ENCODE assay signal across 8 cellular contexts in the genomic region with DNA sequence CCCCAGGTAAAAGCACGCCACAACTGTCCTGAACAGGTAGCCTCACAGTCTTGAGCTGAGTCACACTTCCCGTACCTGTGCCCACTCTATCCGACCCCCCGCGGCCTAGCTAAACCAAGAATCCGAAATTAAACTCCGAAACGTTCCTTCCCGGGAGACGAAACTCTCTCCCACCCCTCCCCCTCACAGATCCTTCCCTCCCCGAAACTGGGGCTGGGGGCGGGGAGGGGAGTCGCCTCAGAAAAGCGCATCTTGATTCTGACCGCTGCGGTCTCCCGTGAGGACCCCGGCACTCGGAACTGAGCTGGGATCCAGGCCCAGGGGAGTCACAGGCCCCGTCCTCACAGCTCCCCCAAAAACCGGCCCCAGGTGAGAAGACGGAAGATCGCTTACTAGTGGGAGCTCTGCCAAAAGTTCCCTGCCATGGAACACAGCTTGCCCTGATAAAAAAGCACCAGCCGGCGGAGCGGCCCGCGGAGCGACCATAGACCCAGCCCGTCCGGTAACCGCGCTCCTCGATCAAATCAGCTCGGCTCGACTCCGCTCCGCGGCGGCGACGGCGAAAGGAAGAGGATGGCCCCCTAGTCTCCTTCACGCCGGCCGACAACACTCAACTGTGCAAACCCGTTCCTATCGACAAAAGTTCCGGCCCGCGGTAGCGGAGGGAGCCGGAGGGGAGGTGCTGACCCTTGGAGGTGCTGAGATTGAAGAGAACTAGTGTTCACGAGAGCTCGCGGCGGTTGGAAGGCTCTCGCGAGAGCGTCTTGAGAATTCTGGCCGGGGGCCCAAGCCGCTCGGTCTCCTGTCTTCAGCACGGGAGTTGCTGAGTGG. TPM values are rescaled to one million over a fixed set of nuclear protein-coding genes. Genes with fewer than 3 reads are reported as not detected.
DNase-seq lines count a peak whose midpoint lies in the region; ATAC-seq and TF ChIP-seq lines count a peak whose summit lies in the region.

A gene with protein sequence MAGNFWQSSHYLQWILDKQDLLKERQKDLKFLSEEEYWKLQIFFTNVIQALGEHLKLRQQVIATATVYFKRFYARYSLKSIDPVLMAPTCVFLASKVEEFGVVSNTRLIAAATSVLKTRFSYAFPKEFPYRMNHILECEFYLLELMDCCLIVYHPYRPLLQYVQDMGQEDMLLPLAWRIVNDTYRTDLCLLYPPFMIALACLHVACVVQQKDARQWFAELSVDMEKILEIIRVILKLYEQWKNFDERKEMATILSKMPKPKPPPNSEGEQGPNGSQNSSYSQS (minus strand): TSS at position 558 of the 831 bp plus-strand sequence. CDS start 133 bp downstream, at position 425.

- H3K36me3 Mint-ChIP-seq in activated CD4-positive, alpha-beta T cell treated with anti-CD3 and anti-CD28 coated beads for 36 hours (ENCODE audit: low read depth), result peaks cover 10% of the 10 kb centered on the region

- H3K4me1 Mint-ChIP-seq in activated CD4-positive, alpha-beta T cell treated with anti-CD3 and anti-CD28 coated beads for 36 hours, result peaks cover 25% of the 10 kb centered on the region

- DNase-seq in AG10803 (ENCODE audit: low read depth) (peak; percentile 97), NCI-H460 (ENCODE audit: extremely low read depth, low read depth) (peak; percentile 94), choroid plexus epithelial cell (ENCODE audit: low read depth) (peak; percentile 98), kidney glomerular epithelial cell (lab: John Stamatoyannopoulos, UW) (peak; percentile 92)
- DNase-seq in activated CD4-positive, alpha-beta T cell treated with anti-CD3 and anti-CD28 coated beads for 36 hours, result peak; percentile 94
- peak; percentile 73 to 78 for DNase-seq in stimulated activated CD4-positive, alpha-beta T cell treated with anti-CD3 and anti-CD28 coated beads, Interleukin-1b, Interleukin-23, amount 100 ng/mL, for 1 hour (ENCODE audit: low read depth in 2 of 2)

- POLR2A ChIA-PET in activated CD4-positive, alpha-beta T cell treated with anti-CD3 and anti-CD28 coated beads for 36 hours (lab: Charles Lee), result interaction anchor here (0.5 to 1.6 kb wide), 7 partner anchors 22 to 175 kb away, joined by 3 to 6 read pairs (median 4); partner anchors contain the start of genes COQ3 and PNISR

- CTCF ChIA-PET in activated CD4-positive, alpha-beta T cell treated with anti-CD3 and anti-CD28 coated beads for 36 hours (lab: Charles Lee), result interaction anchor here (0.6 to 2.6 kb wide), 11 partner anchors 8 to 656 kb away, joined by 3 to 22 read pairs (median 3); no protein-coding TSS in a partner anchor

- peak within 1 kb of the TSS; percentile 97 for H3K4me3 Mint-ChIP-seq in activated CD4-positive, alpha-beta T cell treated with anti-CD3 and anti-CD28 coated beads for 36 hours

- H3K4me3 ChIP-seq in AG10803 (ENCODE audit: low read length), result peak within 1 kb of the TSS; percentile 88
- peak within 1 kb of the TSS; percentile 90 for H3K4me3 ChIP-seq in choroid plexus epithelial cell (ENCODE audit: low read depth, low read length)

- no peaks in the 10 kb centered on the region for H3K27me3 Mint-ChIP-seq in activated CD4-positive, alpha-beta T cell treated with anti-CD3 and anti-CD28 coated beads for 36 hours

- no peak for TF ChIP-seq CTCF in AG10803 (conservative IDR thresholded peaks at IDR 0.05; ENCODE audit: low read length)
- peak; percentile 6 for TF ChIP-seq CTCF in choroid plexus epithelial cell (conservative IDR thresholded peaks at IDR 0.05; ENCODE audit: low read depth, low read length)

- ATAC-seq in GM19035 (IDR thresholded peaks at IDR 0.05; ENCODE audit: unreplicated experiment) (peak; percentile 98), HG03354 (IDR thresholded peaks at IDR 0.05; ENCODE audit: poor library complexity, severe bottlenecking, unreplicated experiment) (peak; percentile 99)
- ATAC-seq in activated CD4-positive, alpha-beta T cell treated with anti-CD3 and anti-CD28 coated beads for 36 hours, result peak; percentile 98

- peak within 1 kb of the TSS; percentile 98 for H3K27ac Mint-ChIP-seq in activated CD4-positive, alpha-beta T cell treated with anti-CD3 and anti-CD28 coated beads for 36 hours

- intact Hi-C loops in activated CD4-positive, alpha-beta T cell treated with anti-CD3 and anti-CD28 coated beads for 36 hours (cut with DNase I, micrococcal nuclease), result loop anchor here (1.0 kb wide), 5 partner anchors 43 to 143 kb away; partner anchors contain the start of genes PNISR (in 2 of the 2) and USP45 (in 1 of the 2)

- no peaks in the 10 kb centered on the region for H3K9me3 Mint-ChIP-seq in activated CD4-positive, alpha-beta T cell treated with anti-CD3 and anti-CD28 coated beads for 36 hours (ENCODE audit: low read depth)

RNA-seq across cellular contexts. Expression of the gene that starts here (rescaled TPM):
- 53.3 and 65.5 TPM in 2 replicates for total RNA-seq in NCI-H460 (2014; rRNA removed; shearing (Covaris generic))
- polyA plus RNA-seq in NCI-H460 (2014; cell fraction: nucleus; rRNA removed), result 62.4 and 81.2 TPM in 2 replicates
- 10 to 100 TPM; 50.7 to 67.3 TPM for total RNA-seq in activated CD4-positive, alpha-beta T cell treated with anti-CD3 and anti-CD28 coated beads for 36 hours

Comparison
In these comparisons a context has a peak if more than half of its experiments do, and no peak if none do; other contexts are left out.
1. Peak in every context shown above with its lines: DNase-seq, ATAC-seq and H3K4me3 ChIP-seq.